In genomic region chr1:61287014-61287413, GRCh38 we compare ENCODE assay signal across 14 cellular contexts.
A peak's percentile ranks its signal among the peaks of the same experiment; 100 is the strongest.
DNase-seq lines count a peak whose midpoint lies in the region; FAIRE-seq and TF ChIP-seq lines count a peak whose summit lies in the region.
"Had no signal": no experiment of that assay in that cellular context is flagged by ENCODE, and none has a peak within 500 bp of the region (broad histone marks: within the 10 kb centered on the region; RNA-seq: fewer than 3 reads in every experiment).

No MANE protein-coding gene starts in this region.

- no peaks in the 10 kb centered on the region for H3K36me3 ChIP-seq in ascending aorta
- no peaks in the 10 kb centered on the region for H3K36me3 ChIP-seq in smooth muscle cell (ENCODE audit: low read depth)
- H3K36me3 ChIP-seq: WERI-Rb-1 had no signal

- intact Hi-C loops in ascending aorta (cut with DNase I) (loop anchor here (2.0 to 5.0 kb wide), 4 partner anchors 50 to 350 kb away; no protein-coding TSS in a partner anchor), head of caudate nucleus (cut with DNase I) (no loop called here)

- no peaks in the 10 kb centered on the region for H3K9me3 ChIP-seq in ascending aorta
- no peaks in the 10 kb centered on the region for H3K9me3 ChIP-seq in smooth muscle cell (replicated peaks; ENCODE audit: low read depth)

- H3K27me3 ChIP-seq in ascending aorta, result no peaks in the 10 kb centered on the region
- no peaks in the 10 kb centered on the region for H3K27me3 ChIP-seq in smooth muscle cell (ENCODE audit: low read depth)
- H3K27me3 ChIP-seq: dorsolateral prefrontal cortex had no signal

- TF ChIP-seq POLR2A in H54 (IDR thresholded peaks at IDR 0.05; ENCODE audit: low read depth, low read length), result no peak

- H3K79me2 ChIP-seq in smooth muscle cell (ENCODE audit: low read depth), result no peaks in the 10 kb centered on the region

- H3K4me3 ChIP-seq in ascending aorta (no peak overlapping the region), fibroblast of the aortic adventitia (ENCODE audit: low read depth, low read length) (no peak overlapping the region), smooth muscle cell (no peak overlapping the region)
- H3K4me3 ChIP-seq: dorsolateral prefrontal cortex had no signal

- DNase-seq in H54 (ENCODE audit: insufficient read length, low spot score) (peak; percentile 14), ascending aorta (ENCODE audit: low spot score in 2 of 2) (no peak), fibroblast of the aortic adventitia (ENCODE audit: low read depth) (peak; percentile 61), smooth muscle cell (lab: John Stamatoyannopoulos, UW; ENCODE audit: unreplicated experiment) (no peak), cortex of kidney (lab: John Stamatoyannopoulos, UW) (no peak), head of caudate nucleus (no peak)
- no peak for DNase-seq in activated CD4-positive, alpha-beta T cell treated with anti-CD3 and anti-CD28 coated beads for 48 hours
- DNase-seq in activated CD8-positive, alpha-beta memory T cell treated with anti-CD3 and anti-CD28 coated beads, Interleukin-2, amount 50 U/mL, for 48 hours, result no peak
- DNase-seq: CD4-positive, alpha-beta T cell; dorsolateral prefrontal cortex; GF-D8; KG1; natural killer cell; WERI-Rb-1 had no signal

- peak; percentile 92 for FAIRE-seq in H54 (lab: Jason Lieb, UNC)

- H2AFZ ChIP-seq in smooth muscle cell (ENCODE audit: low read depth), result no peak overlapping the region

- no peaks in the 10 kb centered on the region for H3F3A ChIP-seq in smooth muscle cell (ENCODE audit: low read depth)

- H3K4me1 ChIP-seq in ascending aorta, result peaks cover 0 to 51% of the 10 kb centered on the region in 2 donors
- peaks cover 14% of the 10 kb centered on the region for H3K4me1 ChIP-seq in smooth muscle cell (ENCODE audit: low read depth)

- TF ChIP-seq CTCF in ascending aorta (IDR thresholded peaks at IDR 0.05) (no peak), fibroblast of the aortic adventitia (IDR thresholded peaks at IDR 0.05; ENCODE audit: insufficient read depth, low read length) (no peak), smooth muscle cell (IDR thresholded peaks at IDR 0.05; ENCODE audit: borderline replicate concordance, insufficient read depth, poor library complexity, severe bottlenecking) (no peak)

- H3K27ac ChIP-seq in ascending aorta, result peak overlapping the region; percentile 69 to 76
- H3K27ac ChIP-seq in smooth muscle cell (ENCODE audit: low read depth), result peak overlapping the region; percentile 42
- H3K27ac ChIP-seq: WERI-Rb-1 had no signal

- no peaks in the 10 kb centered on the region for H4K20me1 ChIP-seq in smooth muscle cell (ENCODE audit: low read depth)

- no peak overlapping the region for H3K9ac ChIP-seq in smooth muscle cell (ENCODE audit: low read depth)

- no peak overlapping the region for H3K4me2 ChIP-seq in smooth muscle cell

- 73% methylated on average over 2 of the region's 2 CpGs for WGBS in smooth muscle cell (ENCODE audit: low lambda C conversion rate)

Comparison
In these comparisons a context has a peak if more than half of its experiments do, and no peak if none do; other contexts are left out.
1. DNase-seq: peak in H54 (single experiment) and fibroblast of the aortic adventitia (single experiment); none in ascending aorta (0 of 2), smooth muscle cell (single experiment), cortex of kidney (single experiment), activated CD4-positive, alpha-beta T cell treated with anti-CD3 and anti-CD28 coated beads for 48 hours (single experiment), activated CD8-positive, alpha-beta memory T cell treated with anti-CD3 and anti-CD28 coated beads, Interleukin-2, amount 50 U/mL, for 48 hours (single experiment) and head of caudate nucleus (0 of 42).